ENCODE assay signal across 8 cellular contexts in genomic region chr20:50111829-50112495, GRCh38. TPM values are rescaled to one million over a fixed set of nuclear protein-coding genes. Genes with fewer than 3 reads are reported as not detected.
DNase-seq lines count a peak whose midpoint lies in the region; ATAC-seq and TF ChIP-seq lines count a peak whose summit lies in the region.

No MANE protein-coding gene starts in this region.

- ATAC-seq in heart right ventricle: no peak
- no peak for ATAC-seq in GM21528 (IDR thresholded peaks at IDR 0.05; ENCODE audit: low FRiP score, unreplicated experiment)

- H3K4me3 ChIP-seq in heart right ventricle (peak overlapping the region; percentile 73 to 99 (median 97)), urinary bladder (ENCODE audit: low read depth, low read length) (peak overlapping the region; percentile 96)

- TF ChIP-seq CTCF in heart right ventricle (IDR thresholded peaks at IDR 0.05) (peak in 1 of 9 donors; percentile 1), MCF 10A (IDR thresholded peaks at IDR 0.05; ENCODE audit: unreplicated experiment) (no peak), mesothelial cell of epicardium (IDR thresholded peaks at IDR 0.05; ENCODE audit: unreplicated experiment) (no peak)

- H3K9me3 ChIP-seq in heart right ventricle: no peaks in the 10 kb centered on the region

- H3K27me3 Mint-ChIP-seq in MCF 10A (ENCODE audit: insufficient read depth, unreplicated experiment) (no peaks in the 10 kb centered on the region), mesothelial cell of epicardium (ENCODE audit: low read depth) (no peaks in the 10 kb centered on the region)

- H3K4me1 ChIP-seq in heart right ventricle (peaks cover 27 to 86% (median 73%) of the 10 kb centered on the region in 9 donors), urinary bladder (ENCODE audit: insufficient read depth) (peaks cover 6% of the 10 kb centered on the region)

- peak overlapping the region; percentile 92 to 100 (median 98) for H3K27ac ChIP-seq in heart right ventricle
- H3K27ac ChIP-seq in urinary bladder (ENCODE audit: low read depth): no peak overlapping the region

- CTCF ChIA-PET in MCF 10A (lab: Yijun Ruan, JAX): interaction anchor here (0.5 to 20.7 kb wide), 13 partner anchors 8 to 637 kb away, joined by 3 to 696 read pairs (median 5); partner anchors contain the start of gene PEDS1

- H3K4me3 Mint-ChIP-seq in MCF 10A (ENCODE audit: unreplicated experiment) (peak overlapping the region; percentile 83), mesothelial cell of epicardium (peak overlapping the region; percentile 95)

- no TSS peak for BruUV-seq in MCF 10A (replicated peaks; lab: Mats Ljungman, UMichigan)

- H3K36me3 Mint-ChIP-seq in MCF 10A (ENCODE audit: insufficient read depth, unreplicated experiment): peaks cover 8% of the 10 kb centered on the region
- H3K36me3 Mint-ChIP-seq in mesothelial cell of epicardium: no peaks in the 10 kb centered on the region

- no peaks in the 10 kb centered on the region for H3K27me3 ChIP-seq in heart right ventricle

- 9 to 10% methylated on average over 9 of the region's 9 CpGs for WGBS in heart right ventricle, 2 donors
- WGBS in urinary bladder: 8% methylated on average over 9 of the region's 9 CpGs

- POLR2A ChIA-PET in MCF 10A (lab: Yijun Ruan, JAX): interaction anchor here (0.5 to 12.6 kb wide), 16 partner anchors 9 to 403 kb away, joined by 3 to 386 read pairs (median 9); partner anchors contain the start of genes CEBPB, PEDS1 and RNF114

- DNase-seq in heart right ventricle (no peak), cardiac septum (ENCODE audit: low spot score) (no peak), MCF 10A (ENCODE audit: unreplicated experiment) (no peak), mesothelial cell of epicardium (ENCODE audit: low spot score in 2 of 2, unreplicated experiment in 2 of 2) (no peak), NCI-H446 (lab: John Stamatoyannopoulos, UW) (no peak), GM03348 (ENCODE audit: low spot score) (no peak)

- intact Hi-C loops in heart right ventricle (cut with DNase I): loop anchor here in 1 of 10 donors (10.0 kb wide), 1 partner anchor 353 kb away; no protein-coding TSS in a partner anchor
- intact Hi-C loops in cardiac septum (cut with DNase I): no loop called here
- intact Hi-C loops in MCF 10A (cut with micrococcal nuclease): no loop called here

- H3K27ac Mint-ChIP-seq in MCF 10A (ENCODE audit: low read depth, unreplicated experiment): peak overlapping the region; percentile 79
- H3K27ac Mint-ChIP-seq in mesothelial cell of epicardium: peak overlapping the region; percentile 65

- peaks cover 0 to 13% (median 0%) of the 10 kb centered on the region in 9 donors for H3K36me3 ChIP-seq in heart right ventricle
- no peaks in the 10 kb centered on the region for H3K36me3 ChIP-seq in urinary bladder (ENCODE audit: insufficient read depth)

- H3K4me1 Mint-ChIP-seq in MCF 10A (ENCODE audit: insufficient read depth, unreplicated experiment): peaks cover 70% of the 10 kb centered on the region
- H3K4me1 Mint-ChIP-seq in mesothelial cell of epicardium: peaks cover 71% of the 10 kb centered on the region

- H3K9me3 Mint-ChIP-seq in MCF 10A (ENCODE audit: unreplicated experiment) (no peaks in the 10 kb centered on the region), mesothelial cell of epicardium (no peaks in the 10 kb centered on the region)

RNA-seq across cellular contexts. Expression of gene UBE2V1, which starts 1.0 kb away (rescaled TPM):
- 100 to 1,000 TPM in 2 of 10 donors, 10 to 100 TPM in 8; 72.6 to 113 (median 90.2) TPM for total RNA-seq in heart right ventricle
- 10 to 100 TPM; 61.9 to 80.0 TPM for polyA plus RNA-seq in heart right ventricle
- 70.3 TPM for total RNA-seq in cardiac septum
- 99.5 and 110 TPM in 2 replicates for total RNA-seq in MCF 10A (2022)
- total RNA-seq in mesothelial cell of epicardium: 134 to 139 TPM (median 138 TPM) in 3 replicates
- total RNA-seq in urinary bladder: 74.0 TPM
- polyA plus RNA-seq in urinary bladder: 85.7 TPM

RNA-seq across cellular contexts. Expression of gene PEDS1, which starts 41.6 kb away (rescaled TPM):
- total RNA-seq in heart right ventricle (10 to 100 TPM; 12.2 to 36.2 (median 19.4) TPM), cardiac septum (15.2 TPM), MCF 10A (2022) (26.0 and 30.5 TPM in 2 replicates), mesothelial cell of epicardium (30.3 to 32.3 TPM (median 30.3 TPM) in 3 replicates), urinary bladder (9.9 TPM)
- polyA plus RNA-seq in heart right ventricle (10 to 100 TPM; 31.1 to 40.2 TPM), urinary bladder (54.2 TPM)
